20 cellular contexts compared by ENCODE assay signal in the genomic region with DNA sequence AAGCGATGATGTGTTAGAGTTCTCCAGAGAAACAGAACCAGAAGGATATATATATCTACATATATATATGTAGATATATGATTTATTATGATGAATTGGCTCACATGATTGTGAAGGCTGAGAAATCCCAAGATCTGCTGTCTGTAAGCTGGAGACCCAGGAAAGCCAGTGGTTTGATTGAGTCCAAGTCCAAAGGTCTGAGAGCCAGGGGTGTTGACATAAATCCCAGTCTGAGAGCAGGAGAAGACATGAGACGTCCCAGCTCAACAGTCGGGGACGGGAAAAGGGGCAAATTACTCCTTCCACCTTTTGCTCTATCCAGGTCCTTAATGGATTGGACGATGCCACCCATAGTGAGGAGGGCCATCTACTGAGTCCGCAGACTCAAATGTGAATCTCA.
A peak's percentile ranks its signal among the peaks of the same experiment; 100 is the strongest.
DNase-seq lines count a peak whose midpoint lies in the region; ATAC-seq and TF ChIP-seq lines count a peak whose summit lies in the region.
"Had no signal": no experiment of that assay in that cellular context is flagged by ENCODE, and none has a peak within 500 bp of the region (broad histone marks: within the 10 kb centered on the region; RNA-seq: fewer than 3 reads in every experiment).

No MANE protein-coding gene starts in this region.

- H3K36me3 ChIP-seq in right atrium auricular region (no peaks in the 10 kb centered on the region), heart right ventricle (peaks cover 0 to 26% (median 7%) of the 10 kb centered on the region in 9 donors), right lobe of liver (no peaks in the 10 kb centered on the region)

- no peak overlapping the region for H3K27ac Mint-ChIP-seq in activated T-helper 17 cell treated with anti-CD3 and anti-CD28 coated beads, Interleukin-2, amount 50 U/mL, for 72 hours
- H3K27ac Mint-ChIP-seq: CD4-positive, alpha-beta T cell; GM23338 had no signal

- no peaks in the 10 kb centered on the region for H3K4me1 ChIP-seq in right atrium auricular region
- H3K4me1 ChIP-seq in heart right ventricle = peaks cover 0 to 6% (median 0%) of the 10 kb centered on the region in 9 donors
- H3K4me1 ChIP-seq in right lobe of liver = peaks cover 0 to 7% (median 0%) of the 10 kb centered on the region in 4 donors
- H3K4me1 ChIP-seq: A549 had no signal

- DNase-seq in right atrium auricular region (ENCODE audit: low spot score) (peak; percentile 34), heart right ventricle (no peak), left colon (no peak), right lobe of liver (no peak), NCI-H2081 (lab: John Stamatoyannopoulos, UW) (no peak)
- DNase-seq: AML-193; Caco-2; CD4-positive, alpha-beta T cell; DMS153; DMS79; GDM1; HCEC 1CT; IMR-90 had no signal

- no peaks in the 10 kb centered on the region for H3K4me1 Mint-ChIP-seq in activated T-helper 17 cell treated with anti-CD3 and anti-CD28 coated beads, Interleukin-2, amount 50 U/mL, for 72 hours

- ATAC-seq in heart right ventricle (no peak), left colon (peak; percentile 37), right lobe of liver (peak; percentile 60 to 74 (median 66)), HG03520 (IDR thresholded peaks at IDR 0.05; ENCODE audit: unreplicated experiment) (no peak)
- ATAC-seq in activated T-helper 17 cell treated with anti-CD3 and anti-CD28 coated beads, Interleukin-2, amount 50 U/mL, for 72 hours (replicated peaks) = no peak
- ATAC-seq: A549, GM23338 had no signal

- no peak overlapping the region for H3K27ac ChIP-seq in right atrium auricular region
- no peak overlapping the region for H3K27ac ChIP-seq in heart right ventricle
- H3K27ac ChIP-seq in right lobe of liver = no peak overlapping the region
- H3K27ac ChIP-seq: 22Rv1, A549, C4-2B, HL-60 had no signal

- no peak for TF ChIP-seq CTCF in right atrium auricular region (IDR thresholded peaks at IDR 0.05)
- no peak for TF ChIP-seq CTCF in heart right ventricle (IDR thresholded peaks at IDR 0.05)
- TF ChIP-seq CTCF in right lobe of liver (IDR thresholded peaks at IDR 0.05) = no peak

- H3K4me3 ChIP-seq in right atrium auricular region = no peak overlapping the region
- H3K4me3 ChIP-seq in heart right ventricle = no peak overlapping the region
- no peak overlapping the region for H3K4me3 ChIP-seq in right lobe of liver
- H3K4me3 ChIP-seq: A549, GM23338 had no signal

- H3K36me3 Mint-ChIP-seq in activated T-helper 17 cell treated with anti-CD3 and anti-CD28 coated beads, Interleukin-2, amount 50 U/mL, for 72 hours (ENCODE audit: low read depth) = peaks cover 34% of the 10 kb centered on the region

- no peaks in the 10 kb centered on the region for H3K27me3 ChIP-seq in right atrium auricular region
- H3K27me3 ChIP-seq in heart right ventricle = peaks cover 0 to 24% (median 5%) of the 10 kb centered on the region in 7 donors
- H3K27me3 ChIP-seq in right lobe of liver = no peaks in the 10 kb centered on the region

- no peaks in the 10 kb centered on the region for H3K9me3 ChIP-seq in right atrium auricular region
- H3K9me3 ChIP-seq in heart right ventricle = no peaks in the 10 kb centered on the region
- H3K9me3 ChIP-seq in right lobe of liver = no peaks in the 10 kb centered on the region
- H3K9me3 ChIP-seq: A549, Caco-2 had no signal

- 54 to 59% methylated on average over 6 of the region's 6 CpGs for WGBS in heart right ventricle, 2 donors
- 55% methylated on average over 5 of the region's 6 CpGs for WGBS in right lobe of liver (ENCODE audit: insufficient coverage, low coverage, low lambda C conversion rate, missing lambda C conversion rate)

- H3K4me3 Mint-ChIP-seq in activated T-helper 17 cell treated with anti-CD3 and anti-CD28 coated beads, Interleukin-2, amount 50 U/mL, for 72 hours = no peak overlapping the region
- H3K4me3 Mint-ChIP-seq: CD4-positive, alpha-beta T cell; GM23338 had no signal

- H3K27me3 Mint-ChIP-seq in activated T-helper 17 cell treated with anti-CD3 and anti-CD28 coated beads, Interleukin-2, amount 50 U/mL, for 72 hours = no peaks in the 10 kb centered on the region

- intact Hi-C loops in heart right ventricle (cut with DNase I) (loop anchor here in 7 of 10 donors (5.0 to 10.0 kb wide), 4 partner anchors 128 to 162 kb away; no protein-coding TSS in a partner anchor), left colon (cut with DNase I, micrococcal nuclease) (no loop called here), right lobe of liver (cut with DNase I) (loop anchor here in 1 of 2 donors (10.0 kb wide), 1 partner anchor 162 kb away; no protein-coding TSS in a partner anchor)

- TF ChIP-seq POLR2A in right lobe of liver (IDR thresholded peaks at IDR 0.05) = no peak

- no peaks in the 10 kb centered on the region for H3K9me3 Mint-ChIP-seq in activated T-helper 17 cell treated with anti-CD3 and anti-CD28 coated beads, Interleukin-2, amount 50 U/mL, for 72 hours
- H3K9me3 Mint-ChIP-seq: CD4-positive, alpha-beta T cell; GM23338 had no signal

Comparison
In these comparisons a context has a peak if more than half of its experiments do, and no peak if none do; other contexts are left out.
1. ATAC-seq: peak in left colon (single experiment) and right lobe of liver (4 of 4); none in heart right ventricle (0 of 8), activated T-helper 17 cell treated with anti-CD3 and anti-CD28 coated beads, Interleukin-2, amount 50 U/mL, for 72 hours (single experiment) and HG03520 (single experiment).
2. intact Hi-C loops: an anchor here in heart right ventricle (5.0 to 10.0 kb wide); none called in left colon.